Comparison of ENCODE assay signal across 10 cellular contexts in genomic region chr11:75689861-75690641, GRCh38. TPM values are rescaled to one million over a fixed set of nuclear protein-coding genes. Genes with fewer than 3 reads are reported as not detected.
DNase-seq lines count a peak whose midpoint lies in the region; ATAC-seq and TF ChIP-seq lines count a peak whose summit lies in the region.
"Had no signal": no experiment of that assay in that cellular context is flagged by ENCODE, and none has a peak within 500 bp of the region (broad histone marks: within the 10 kb centered on the region; RNA-seq: fewer than 3 reads in every experiment).

No MANE protein-coding gene starts in this region.

- peak; percentile 53 to 59 for ATAC-seq in activated T-cell treated with anti-CD3 and anti-CD28 coated beads, Interleukin-2, amount 50 U/mL, for 4 hours
- peak; percentile 71 for ATAC-seq in HG02759 (IDR thresholded peaks at IDR 0.05; ENCODE audit: unreplicated experiment)
- peak; percentile 86 to 87 for ATAC-seq in stimulated activated naive B cell treated with anti-CD40 and anti-IgM and Interleukin-4, amounts not matched to agents 10 μg/mL and 1 μg/mL and 100 μg/mL, for 72 hours (replicated peaks)

- H3K9ac ChIP-seq in smooth muscle cell (ENCODE audit: low read depth) (no peak overlapping the region), colonic mucosa (ENCODE audit: low read depth in 2 of 2, low read length in 2 of 2) (no peak overlapping the region)

- H3K4me3 ChIP-seq in smooth muscle cell = no peak overlapping the region
- H3K4me3 ChIP-seq in colonic mucosa = no peak overlapping the region

- no peaks in the 10 kb centered on the region for H3K9me3 ChIP-seq in smooth muscle cell (replicated peaks; ENCODE audit: low read depth)
- no peaks in the 10 kb centered on the region for H3K9me3 ChIP-seq in colonic mucosa

- intact Hi-C loops in colonic mucosa (cut with DNase I) = no loop called here

- H3K79me2 ChIP-seq in smooth muscle cell (ENCODE audit: low read depth) = no peaks in the 10 kb centered on the region

- no peaks in the 10 kb centered on the region for H3K36me3 ChIP-seq in smooth muscle cell (ENCODE audit: low read depth)
- H3K36me3 ChIP-seq in colonic mucosa = no peaks in the 10 kb centered on the region

- peaks cover 45% of the 10 kb centered on the region for H3K27me3 Mint-ChIP-seq in activated T-cell treated with anti-CD3 and anti-CD28 coated beads, Interleukin-2, amount 50 U/mL, for 4 hours (ENCODE audit: low read depth)
- H3K27me3 Mint-ChIP-seq in stimulated activated naive B cell treated with anti-CD40 and anti-IgM and Interleukin-4, amounts not matched to agents 10 μg/mL and 1 μg/mL and 100 μg/mL, for 72 hours = no peaks in the 10 kb centered on the region

- no peak for TF ChIP-seq CTCF in smooth muscle cell (IDR thresholded peaks at IDR 0.05; ENCODE audit: borderline replicate concordance, insufficient read depth, poor library complexity, severe bottlenecking)
- no peak for TF ChIP-seq CTCF in colonic mucosa (IDR thresholded peaks at IDR 0.05)

- peaks cover 3% of the 10 kb centered on the region for H3K36me3 Mint-ChIP-seq in activated T-cell treated with anti-CD3 and anti-CD28 coated beads, Interleukin-2, amount 50 U/mL, for 4 hours (ENCODE audit: insufficient read depth)
- H3K36me3 Mint-ChIP-seq in stimulated activated naive B cell treated with anti-CD40 and anti-IgM and Interleukin-4, amounts not matched to agents 10 μg/mL and 1 μg/mL and 100 μg/mL, for 72 hours = peaks cover 8 to 26% of the 10 kb centered on the region in 2 donors

- peaks cover 24% of the 10 kb centered on the region for H3K27me3 ChIP-seq in smooth muscle cell (ENCODE audit: low read depth)
- no peaks in the 10 kb centered on the region for H3K27me3 ChIP-seq in colonic mucosa

- H2AFZ ChIP-seq in smooth muscle cell (ENCODE audit: low read depth) = no peak overlapping the region

- H3K27ac Mint-ChIP-seq in stimulated activated naive B cell treated with anti-CD40 and anti-IgM and Interleukin-4, amounts not matched to agents 10 μg/mL and 1 μg/mL and 100 μg/mL, for 72 hours = peak overlapping the region; percentile 93

- no peak overlapping the region for H3K4me3 Mint-ChIP-seq in activated T-cell treated with anti-CD3 and anti-CD28 coated beads, Interleukin-2, amount 50 U/mL, for 4 hours
- H3K4me3 Mint-ChIP-seq in stimulated activated naive B cell treated with anti-CD40 and anti-IgM and Interleukin-4, amounts not matched to agents 10 μg/mL and 1 μg/mL and 100 μg/mL, for 72 hours = peak overlapping the region; percentile 75 to 76

- H4K20me1 ChIP-seq in smooth muscle cell (ENCODE audit: low read depth) = no peaks in the 10 kb centered on the region

- no peak for DNase-seq in activated T-cell treated with anti-CD3 and anti-CD28 coated beads, Interleukin-2, amount 50 U/mL, for 4 hours
- no peak for DNase-seq in activated T-cell treated with anti-CD3 and anti-CD28 coated beads, Interleukin-2, amount 50 U/mL, for 48 hours
- DNase-seq in OCI-M1 (lab: John Stamatoyannopoulos, UW) (peak; percentile 96), smooth muscle cell (lab: John Stamatoyannopoulos, UW; ENCODE audit: unreplicated experiment) (no peak), NCI-H1436 treated with DMSO at 0.1 percent for 48 hours (lab: John Stamatoyannopoulos, UW) (no peak), colonic mucosa (no peak)
- DNase-seq in stimulated activated naive B cell treated with anti-CD40 and anti-IgM and Interleukin-4, amounts not matched to agents 10 μg/mL and 1 μg/mL and 100 μg/mL, for 72 hours = peak; percentile 58
- DNase-seq: NCI-H1105 had no signal

- peaks cover 18% of the 10 kb centered on the region for H3K9me3 Mint-ChIP-seq in activated T-cell treated with anti-CD3 and anti-CD28 coated beads, Interleukin-2, amount 50 U/mL, for 4 hours
- peaks cover 20 to 21% of the 10 kb centered on the region in 2 donors for H3K9me3 Mint-ChIP-seq in stimulated activated naive B cell treated with anti-CD40 and anti-IgM and Interleukin-4, amounts not matched to agents 10 μg/mL and 1 μg/mL and 100 μg/mL, for 72 hours

- H3K4me1 ChIP-seq in smooth muscle cell (ENCODE audit: low read depth) (no peaks in the 10 kb centered on the region), colonic mucosa (no peaks in the 10 kb centered on the region)

- H3K4me1 Mint-ChIP-seq in activated T-cell treated with anti-CD3 and anti-CD28 coated beads, Interleukin-2, amount 50 U/mL, for 4 hours (ENCODE audit: low read depth) = peaks cover 11% of the 10 kb centered on the region
- peaks cover 34 to 53% of the 10 kb centered on the region in 2 donors for H3K4me1 Mint-ChIP-seq in stimulated activated naive B cell treated with anti-CD40 and anti-IgM and Interleukin-4, amounts not matched to agents 10 μg/mL and 1 μg/mL and 100 μg/mL, for 72 hours

- H3K27ac ChIP-seq in smooth muscle cell (ENCODE audit: low read depth) (no peak overlapping the region), colonic mucosa (no peak overlapping the region)

- no peak overlapping the region for H3K4me2 ChIP-seq in smooth muscle cell

- 84% methylated on average over 3 of the region's 3 CpGs for WGBS in smooth muscle cell (ENCODE audit: low lambda C conversion rate)

- no peaks in the 10 kb centered on the region for H3F3A ChIP-seq in smooth muscle cell (ENCODE audit: low read depth)

RNA-seq across cellular contexts. Expression of gene MAP6, which starts 21.2 kb away (rescaled TPM):
- not detected for total RNA-seq in activated T-cell treated with anti-CD3 and anti-CD28 coated beads, Interleukin-2, amount 50 U/mL, for 4 hours
- total RNA-seq in smooth muscle cell (0.09 and 0.22 TPM in 2 replicates), colonic mucosa (1 to 10 TPM in 1 of 2 donors, under 1 TPM in 1; 0.79 to 2.6 TPM)
- polyA plus RNA-seq in smooth muscle cell = 0.43 and 0.47 TPM in 2 replicates

RNA-seq across cellular contexts. Expression of gene MOGAT2, which starts 27.6 kb away (rescaled TPM):
- total RNA-seq in activated T-cell treated with anti-CD3 and anti-CD28 coated beads, Interleukin-2, amount 50 U/mL, for 4 hours = under 1 TPM in 1 of 3 donors, not detected in 2; 0.13 TPM
- total RNA-seq in smooth muscle cell = not detected in 2 replicates
- not detected in 2 replicates for polyA plus RNA-seq in smooth muscle cell
- total RNA-seq in colonic mucosa = 100 to 1,000 TPM; 168 to 211 TPM
- total RNA-seq: T-helper 1 cell treated with Interleukin-12 subunit alpha and Interleukin-12 subunit beta and Interleukin-4 antibody, amounts not matched to agents 30 ng/mL and 1 ng/mL, for 36 hours had no signal

Comparison
In these comparisons a context has a peak if more than half of its experiments do, and no peak if none do; other contexts are left out.
1. DNase-seq: peak in OCI-M1 (single experiment) and stimulated activated naive B cell treated with anti-CD40 and anti-IgM and Interleukin-4, amounts not matched to agents 10 μg/mL and 1 μg/mL and 100 μg/mL, for 72 hours (single experiment); none in activated T-cell treated with anti-CD3 and anti-CD28 coated beads, Interleukin-2, amount 50 U/mL, for 4 hours (single experiment), activated T-cell treated with anti-CD3 and anti-CD28 coated beads, Interleukin-2, amount 50 U/mL, for 48 hours (0 of 2), smooth muscle cell (single experiment), NCI-H1436 treated with DMSO at 0.1 percent for 48 hours (single experiment) and colonic mucosa (single experiment).
2. RNA of gene MOGAT2, which starts 27.6 kb away (total RNA-seq): 168 to 211 TPM in colonic mucosa; 0.13 TPM in activated T-cell treated with anti-CD3 and anti-CD28 coated beads, Interleukin-2, amount 50 U/mL, for 4 hours and not detected in smooth muscle cell; every median in the first group is over 100 times any median in the second.
3. Peak in every context shown above with its lines, with median percentiles within 50 percentile points of each other: ATAC-seq.